12 cellular contexts compared by ENCODE assay signal in the genomic region with DNA sequence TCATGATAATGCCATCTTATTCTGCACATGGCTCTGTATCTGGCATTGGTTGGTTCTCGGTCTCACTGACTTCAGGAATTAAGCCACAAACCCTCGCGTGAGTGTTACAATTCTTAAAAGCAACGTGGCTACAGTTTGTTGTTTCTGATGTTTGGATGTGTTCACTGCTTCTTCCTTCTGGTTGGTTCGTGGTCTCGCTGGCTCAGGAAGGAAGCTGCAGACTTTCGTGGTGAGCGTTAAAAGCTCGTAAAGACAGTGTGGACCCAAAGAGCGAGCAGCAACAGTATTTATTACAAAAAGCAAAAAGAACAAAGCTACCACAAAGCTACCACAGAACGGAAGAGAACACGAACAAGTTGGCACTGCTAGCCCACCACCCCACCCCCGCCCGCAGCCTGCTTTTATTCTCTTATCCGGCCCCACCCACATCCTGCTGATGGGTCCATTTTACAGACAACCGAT. TPM values are rescaled to one million over a fixed set of nuclear protein-coding genes. Genes with fewer than 3 reads are reported as not detected.
DNase-seq lines count a peak whose midpoint lies in the region; ATAC-seq, FAIRE-seq and TF ChIP-seq lines count a peak whose summit lies in the region.
"Had no signal": no experiment of that assay in that cellular context is flagged by ENCODE, and none has a peak within 500 bp of the region (broad histone marks: within the 10 kb centered on the region; RNA-seq: fewer than 3 reads in every experiment).

No MANE protein-coding gene starts in this region.

- peaks cover 25% of the 10 kb centered on the region for H3K4me1 Mint-ChIP-seq in activated naive CD8-positive, alpha-beta T cell treated with anti-CD3 and anti-CD28 coated beads, Interleukin-2, amount 10 ng/mL, durations not matched to agents 7 days and 5 days
- H3K4me1 Mint-ChIP-seq in stimulated activated effector memory CD8-positive, alpha-beta T cell treated with anti-CD3 and anti-CD28 coated beads, Interleukin-12 subunit alpha, Interleukin-12 subunit beta, amount 100 ng/mL, for 72 hours: peaks cover 18% of the 10 kb centered on the region

- no peaks in the 10 kb centered on the region for H3K36me3 ChIP-seq in prostate gland
- H3K36me3 ChIP-seq: right lobe of liver had no signal

- POLR2A ChIA-PET in activated naive CD8-positive, alpha-beta T cell treated with anti-CD3 and anti-CD28 coated beads, Interleukin-2, amount 10 ng/mL, durations not matched to agents 7 days and 5 days (lab: Charles Lee): interaction anchor here (0.5 to 2.5 kb wide), 8 partner anchors 43 to 321 kb away, joined by 3 to 31 read pairs (median 4); a partner anchor contains a TSS

- H3K4me3 Mint-ChIP-seq in activated naive CD8-positive, alpha-beta T cell treated with anti-CD3 and anti-CD28 coated beads, Interleukin-2, amount 10 ng/mL, durations not matched to agents 7 days and 5 days: peak overlapping the region; percentile 41
- peak overlapping the region; percentile 61 for H3K4me3 Mint-ChIP-seq in stimulated activated effector memory CD8-positive, alpha-beta T cell treated with anti-CD3 and anti-CD28 coated beads, Interleukin-12 subunit alpha, Interleukin-12 subunit beta, amount 100 ng/mL, for 72 hours
- H3K4me3 Mint-ChIP-seq: mesothelial cell of epicardium had no signal

- peaks cover 26% of the 10 kb centered on the region for H3K36me3 Mint-ChIP-seq in activated naive CD8-positive, alpha-beta T cell treated with anti-CD3 and anti-CD28 coated beads, Interleukin-2, amount 10 ng/mL, durations not matched to agents 7 days and 5 days
- no peaks in the 10 kb centered on the region for H3K36me3 Mint-ChIP-seq in stimulated activated effector memory CD8-positive, alpha-beta T cell treated with anti-CD3 and anti-CD28 coated beads, Interleukin-12 subunit alpha, Interleukin-12 subunit beta, amount 100 ng/mL, for 72 hours
- H3K36me3 Mint-ChIP-seq: mesothelial cell of epicardium had no signal

- no peaks in the 10 kb centered on the region for H3K27me3 ChIP-seq in prostate gland (replicated peaks; ENCODE audit: insufficient read depth)
- H3K27me3 ChIP-seq: right lobe of liver had no signal

- no peak for FAIRE-seq in frontal cortex (lab: Jason Lieb, UNC)

- DNase-seq in KG1 (lab: John Stamatoyannopoulos, UW) (peak; percentile 67), T-helper 22 cell (ENCODE audit: low read depth) (peak; percentile 33), frontal cortex (ENCODE audit: low spot score in 2 of 2) (no peak), prostate gland (ENCODE audit: low spot score) (no peak), HK-2 (ENCODE audit: unreplicated experiment) (no peak)
- DNase-seq in activated naive CD8-positive, alpha-beta T cell treated with anti-CD3 and anti-CD28 coated beads, Interleukin-2, amount 10 ng/mL, durations not matched to agents 7 days and 5 days: peak; percentile 57
- no peak for DNase-seq in stimulated activated effector memory CD8-positive, alpha-beta T cell treated with anti-CD3 and anti-CD28 coated beads, Interleukin-12 subunit alpha, Interleukin-12 subunit beta, amount 100 ng/mL, for 72 hours (ENCODE audit: low spot score in 2 of 2)
- DNase-seq: amygdala, DMS79, NCI-H526 treated with DMSO at 0.1 percent for 48 hours, right lobe of liver had no signal

- no peak overlapping the region for H3K4me3 ChIP-seq in prostate gland
- H3K4me3 ChIP-seq: right lobe of liver had no signal

- H3K9me3 Mint-ChIP-seq in activated naive CD8-positive, alpha-beta T cell treated with anti-CD3 and anti-CD28 coated beads, Interleukin-2, amount 10 ng/mL, durations not matched to agents 7 days and 5 days: peaks cover 24% of the 10 kb centered on the region
- H3K9me3 Mint-ChIP-seq in stimulated activated effector memory CD8-positive, alpha-beta T cell treated with anti-CD3 and anti-CD28 coated beads, Interleukin-12 subunit alpha, Interleukin-12 subunit beta, amount 100 ng/mL, for 72 hours: peaks cover 6% of the 10 kb centered on the region

- peak overlapping the region in 1 of 2 donors; percentile 36 for H3K27ac ChIP-seq in prostate gland
- H3K27ac ChIP-seq: right lobe of liver had no signal

- peak overlapping the region; percentile 84 for H3K27ac Mint-ChIP-seq in activated naive CD8-positive, alpha-beta T cell treated with anti-CD3 and anti-CD28 coated beads, Interleukin-2, amount 10 ng/mL, durations not matched to agents 7 days and 5 days
- H3K27ac Mint-ChIP-seq in stimulated activated effector memory CD8-positive, alpha-beta T cell treated with anti-CD3 and anti-CD28 coated beads, Interleukin-12 subunit alpha, Interleukin-12 subunit beta, amount 100 ng/mL, for 72 hours: peak overlapping the region; percentile 70
- H3K27ac Mint-ChIP-seq: mesothelial cell of epicardium had no signal

- TF ChIP-seq POLR2A in prostate gland (IDR thresholded peaks at IDR 0.05): no peak

- 49% methylated on average over 16 of the region's 16 CpGs for WGBS in prostate gland

- no peaks in the 10 kb centered on the region for H3K9me3 ChIP-seq in prostate gland
- H3K9me3 ChIP-seq: right lobe of liver had no signal

- peak; percentile 95 for ATAC-seq in activated naive CD8-positive, alpha-beta T cell treated with anti-CD3 and anti-CD28 coated beads, Interleukin-2, amount 10 ng/mL, durations not matched to agents 7 days and 5 days (ENCODE audit: low read depth)
- ATAC-seq in stimulated activated effector memory CD8-positive, alpha-beta T cell treated with anti-CD3 and anti-CD28 coated beads, Interleukin-12 subunit alpha, Interleukin-12 subunit beta, amount 100 ng/mL, for 72 hours: peak; percentile 73

- intact Hi-C loops in prostate gland (cut with DNase I): loop anchor here (5.0 to 10.0 kb wide), 2 partner anchors 45 to 473 kb away; no protein-coding TSS in a partner anchor

- peaks cover 2% of the 10 kb centered on the region for H3K27me3 Mint-ChIP-seq in activated naive CD8-positive, alpha-beta T cell treated with anti-CD3 and anti-CD28 coated beads, Interleukin-2, amount 10 ng/mL, durations not matched to agents 7 days and 5 days

- H3K4me1 ChIP-seq in prostate gland (replicated peaks): no peaks in the 10 kb centered on the region
- H3K4me1 ChIP-seq: right lobe of liver had no signal

- no peak for TF ChIP-seq CTCF in prostate gland (IDR thresholded peaks at IDR 0.05)

RNA-seq across cellular contexts. Expression of a gene that starts 51.1 kb away (rescaled TPM):
- 10 to 100 TPM; 25.8 to 27.0 TPM for total RNA-seq in activated naive CD8-positive, alpha-beta T cell treated with anti-CD3 and anti-CD28 coated beads, Interleukin-2, amount 10 ng/mL, durations not matched to agents 7 days and 5 days
- 45.7 TPM for total RNA-seq in frontal cortex
- 10 to 100 TPM; 39.6 to 58.1 TPM for total RNA-seq in prostate gland

RNA-seq across cellular contexts. Expression of a gene that starts 58.4 kb away (rescaled TPM):
- total RNA-seq in activated naive CD8-positive, alpha-beta T cell treated with anti-CD3 and anti-CD28 coated beads, Interleukin-2, amount 10 ng/mL, durations not matched to agents 7 days and 5 days: 10 to 100 TPM; 11.0 to 14.0 TPM
- 2.4 TPM for total RNA-seq in frontal cortex
- 100 to 1,000 TPM; 228 to 266 TPM for total RNA-seq in prostate gland

Comparison
In these comparisons a context has a peak if more than half of its experiments do, and no peak if none do; other contexts are left out.
1. DNase-seq: peak in KG1 (single experiment), T-helper 22 cell (single experiment) and activated naive CD8-positive, alpha-beta T cell treated with anti-CD3 and anti-CD28 coated beads, Interleukin-2, amount 10 ng/mL, durations not matched to agents 7 days and 5 days (single experiment); none in stimulated activated effector memory CD8-positive, alpha-beta T cell treated with anti-CD3 and anti-CD28 coated beads, Interleukin-12 subunit alpha, Interleukin-12 subunit beta, amount 100 ng/mL, for 72 hours (0 of 2), frontal cortex (0 of 2), prostate gland (single experiment) and HK-2 (single experiment).
2. RNA of a gene that starts 58.4 kb away (total RNA-seq): 228 to 266 TPM in prostate gland; 11.0 to 14.0 TPM in activated naive CD8-positive, alpha-beta T cell treated with anti-CD3 and anti-CD28 coated beads, Interleukin-2, amount 10 ng/mL, durations not matched to agents 7 days and 5 days and 2.4 TPM in frontal cortex (single experiment); every median in the first group is over 10 times any median in the second.